ENCODE assay signal across 25 cellular contexts in genomic region chr5:172913117-172913850, GRCh38. TPM values are rescaled to one million over a fixed set of nuclear protein-coding genes. Genes with fewer than 3 reads are reported as not detected.
DNase-seq lines count a peak whose midpoint lies in the region; ATAC-seq and TF ChIP-seq lines count a peak whose summit lies in the region.
"Had no signal": no experiment of that assay in that cellular context is flagged by ENCODE, and none has a peak within 500 bp of the region (broad histone marks: within the 10 kb centered on the region; RNA-seq: fewer than 3 reads in every experiment).

No MANE protein-coding gene starts in this region.

- H3K9me3 ChIP-seq in stomach: no peaks in the 10 kb centered on the region
- H3K9me3 ChIP-seq: transverse colon had no signal

- TF ChIP-seq EP300 in stomach (IDR thresholded peaks at IDR 0.05): no peak

- ATAC-seq in left ventricle myocardium superior (peak; percentile 73), GM18868 (IDR thresholded peaks at IDR 0.05; ENCODE audit: unreplicated experiment) (no peak)
- ATAC-seq: left colon; stimulated activated naive CD8-positive, alpha-beta T cell treated with anti-CD3 and anti-CD28 coated beads, Interleukin-15, amount 100 ng/mL, for 72 hours had no signal

- no peak for TF ChIP-seq CTCF in AG10803 (conservative IDR thresholded peaks at IDR 0.05; ENCODE audit: low read length)
- TF ChIP-seq CTCF in brain microvascular endothelial cell (IDR thresholded peaks at IDR 0.05; ENCODE audit: low read depth, low read length, missing control alignments): no peak
- TF ChIP-seq CTCF in stomach (IDR thresholded peaks at IDR 0.05): no peak

- TF ChIP-seq POLR2A in stomach (IDR thresholded peaks at IDR 0.05): no peak

- in situ Hi-C loops in brain microvascular endothelial cell (cut with HindIII; ENCODE audit: low pct_ligation_motif_present, low sequenced_read_pairs): no loop called here

- peak overlapping the region; percentile 1 for H3K27ac ChIP-seq in brain microvascular endothelial cell
- peak overlapping the region; percentile 44 to 98 (median 63) for H3K27ac ChIP-seq in stomach
- H3K27ac ChIP-seq: C4-2B, epithelial cell of prostate had no signal

- DNase-seq in AG10803 (ENCODE audit: low read depth): peak; percentile 25
- no peak for DNase-seq in brain microvascular endothelial cell
- no peak for DNase-seq in left ventricle myocardium superior
- peak; percentile 82 for DNase-seq in stomach
- no peak for DNase-seq in middle frontal gyrus (ENCODE audit: extremely low spot score, low spot score)
- DNase-seq in inferior parietal cortex (ENCODE audit: extremely low spot score): no peak
- no peak for DNase-seq in GDM1 (lab: John Stamatoyannopoulos, UW)
- DNase-seq: activated CD4-positive, alpha-beta T cell treated with anti-CD3 and anti-CD28 coated beads, Interleukin-2, amount 10 ng/mL, durations not matched to agents 7 days and 5 days; activated gamma-delta T cell treated with Interleukin-2 at 50 U/mL for 16 hours; activated T-cell treated with anti-CD3 and anti-CD28 coated beads, Interleukin-2, amount 50 U/mL, for 24 hours; effector CD8-positive, alpha-beta T cell; foreskin melanocyte; left colon; NCI-H1105; NCI-H1930; NCI-H526; NK-92 treated with Interleukin-12 subunit alpha and Interleukin-12 subunit beta, amount 100 ng/mL, for 24 hours; SIG-M5; stimulated activated naive CD8-positive, alpha-beta T cell treated with anti-CD3 and anti-CD28 coated beads, Interleukin-15, amount 100 ng/mL, for 72 hours; T1000; transverse colon had no signal

- no peak overlapping the region for H3K4me3 ChIP-seq in AG10803 (ENCODE audit: low read length)
- H3K4me3 ChIP-seq in brain microvascular endothelial cell (ENCODE audit: low read depth, low read length): no peak overlapping the region
- no peak overlapping the region for H3K4me3 ChIP-seq in stomach
- H3K4me3 ChIP-seq: skin epidermis, transverse colon had no signal

- H3K36me3 ChIP-seq in brain microvascular endothelial cell (replicated peaks) (peaks cover 44% of the 10 kb centered on the region), stomach (peaks cover 39 to 84% (median 83%) of the 10 kb centered on the region in 4 donors)

- WGBS in stomach, 5 donors: 40 to 74% (median 56%) methylated on average over 11 of the region's 11 CpGs

- H3K27me3 ChIP-seq in brain microvascular endothelial cell (replicated peaks) (no peaks in the 10 kb centered on the region), stomach (no peaks in the 10 kb centered on the region)
- H3K27me3 ChIP-seq: transverse colon had no signal

- peaks cover 3 to 40% (median 24%) of the 10 kb centered on the region in 4 donors for H3K4me1 ChIP-seq in stomach

- intact Hi-C loops in left ventricle myocardium superior (cut with micrococcal nuclease) (no loop called here), stomach (cut with DNase I; ENCODE audit: low total_unique reads) (no loop called here)

RNA-seq across cellular contexts. Expression of gene RPL26L1, which starts 45.9 kb away (rescaled TPM):
- total RNA-seq in left ventricle myocardium superior (22.3 TPM), stomach (10 to 100 TPM in 4 of 5 donors, 1 to 10 TPM in 1; 7.0 to 51.6 (median 21.9) TPM)
- 10 to 100 TPM; 39.9 to 62.1 (median 60.8) TPM for polyA plus RNA-seq in stomach

Comparison
In these comparisons a context has a peak if more than half of its experiments do, and no peak if none do; other contexts are left out.
1. DNase-seq: peak in AG10803 (single experiment) and stomach (single experiment); none in brain microvascular endothelial cell (single experiment), left ventricle myocardium superior (single experiment), middle frontal gyrus (single experiment), inferior parietal cortex (single experiment) and GDM1 (single experiment).